ENCODE assay signal across 8 cellular contexts in the genomic region with DNA sequence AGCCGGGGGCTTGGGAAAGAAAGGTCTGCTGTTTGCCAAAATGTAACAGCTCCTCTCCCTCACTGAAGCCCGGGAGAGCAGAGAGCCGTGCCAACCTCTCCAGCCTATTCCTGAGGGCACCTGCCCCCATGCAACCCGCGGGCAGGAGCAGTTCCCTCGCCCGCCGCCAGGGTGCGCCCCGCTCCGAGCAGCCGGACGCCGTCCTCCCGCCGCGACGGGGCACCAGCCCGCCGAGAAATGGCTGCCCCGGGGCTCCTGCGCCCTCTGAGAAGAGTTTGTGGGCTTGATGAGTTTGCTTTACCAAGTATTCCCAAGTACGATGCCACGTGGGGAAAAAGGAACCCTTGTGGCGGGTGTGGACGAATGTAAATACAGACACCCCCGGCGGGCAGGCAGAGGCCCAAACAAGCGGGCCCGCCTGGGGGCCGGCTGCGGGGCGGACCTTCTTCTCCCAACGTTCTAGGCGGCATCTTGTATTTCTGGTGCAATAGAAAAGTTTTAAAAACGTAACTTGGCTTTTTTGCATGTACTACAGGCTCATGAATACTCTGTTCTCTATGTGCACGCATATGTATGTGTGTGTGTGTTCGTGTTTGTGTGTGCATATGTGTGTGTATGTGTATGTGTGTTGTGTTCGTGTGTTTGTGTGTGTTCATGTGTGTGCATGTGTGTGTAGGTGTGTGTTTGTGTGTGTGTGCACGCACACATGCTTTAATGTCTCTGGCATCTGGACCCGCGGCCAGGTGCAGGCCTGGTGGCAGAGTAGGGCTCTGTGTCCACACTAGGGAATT.
DNase-seq lines count a peak whose midpoint lies in the region; ATAC-seq and TF ChIP-seq lines count a peak whose summit lies in the region.

No MANE protein-coding gene starts in this region.

- no peak overlapping the region for H3K27ac Mint-ChIP-seq in natural killer cell
- H3K27ac Mint-ChIP-seq in stimulated activated memory B cell treated with anti-CD40 and anti-IgM and Interleukin-4, amounts not matched to agents 10 μg/mL and 1 μg/mL and 100 μg/mL, for 72 hours, result no peak overlapping the region

- peaks cover 0 to 7% of the 10 kb centered on the region in 2 donors for H3K4me1 Mint-ChIP-seq in natural killer cell
- no peaks in the 10 kb centered on the region for H3K4me1 Mint-ChIP-seq in stimulated activated memory B cell treated with anti-CD40 and anti-IgM and Interleukin-4, amounts not matched to agents 10 μg/mL and 1 μg/mL and 100 μg/mL, for 72 hours

- peaks cover 0 to 3% of the 10 kb centered on the region in 2 donors for H3K27me3 Mint-ChIP-seq in natural killer cell (ENCODE audit: low read depth in 2 of 2)
- H3K27me3 Mint-ChIP-seq in stimulated activated memory B cell treated with anti-CD40 and anti-IgM and Interleukin-4, amounts not matched to agents 10 μg/mL and 1 μg/mL and 100 μg/mL, for 72 hours, result peaks cover 24% of the 10 kb centered on the region

- ATAC-seq in HG02943 (IDR thresholded peaks at IDR 0.05; ENCODE audit: low read depth, unreplicated experiment), result peak; percentile 81
- ATAC-seq in natural killer cell, result peak; percentile 87 to 99 (median 98)
- peak; percentile 81 for ATAC-seq in stimulated activated memory B cell treated with anti-CD40 and anti-IgM and Interleukin-4, amounts not matched to agents 10 μg/mL and 1 μg/mL and 100 μg/mL, for 72 hours

- TF ChIP-seq CTCF in epithelial cell of proximal tubule (conservative IDR thresholded peaks at IDR 0.05; ENCODE audit: low read depth, low read length), result peak; percentile 86
- peak; percentile 99 for TF ChIP-seq CTCF in natural killer cell (IDR thresholded peaks at IDR 0.05)

- H3K4me3 Mint-ChIP-seq in natural killer cell, result no peak overlapping the region
- no peak overlapping the region for H3K4me3 Mint-ChIP-seq in stimulated activated memory B cell treated with anti-CD40 and anti-IgM and Interleukin-4, amounts not matched to agents 10 μg/mL and 1 μg/mL and 100 μg/mL, for 72 hours

- H3K9me3 Mint-ChIP-seq in natural killer cell, result no peaks in the 10 kb centered on the region
- no peaks in the 10 kb centered on the region for H3K9me3 Mint-ChIP-seq in stimulated activated memory B cell treated with anti-CD40 and anti-IgM and Interleukin-4, amounts not matched to agents 10 μg/mL and 1 μg/mL and 100 μg/mL, for 72 hours

- peak overlapping the region; percentile 46 for H3K4me3 ChIP-seq in epithelial cell of proximal tubule (ENCODE audit: low read depth, low read length)

- DNase-seq in NCI-H1694 (lab: John Stamatoyannopoulos, UW) (peak; percentile 8), NCI-H1694 treated with DMSO at 0.1 percent for 48 hours (lab: John Stamatoyannopoulos, UW) (no peak), NCI-H774 (lab: John Stamatoyannopoulos, UW) (peak; percentile 53), epithelial cell of proximal tubule (ENCODE audit: low read depth) (no peak), natural killer cell (peak; percentile 82)
- peak; percentile 16 for DNase-seq in activated CD8-positive, alpha-beta memory T cell treated with anti-CD3 and anti-CD28 coated beads, Interleukin-2, amount 50 U/mL, for 1 hour (ENCODE audit: extremely low read depth)

- no peaks in the 10 kb centered on the region for H3K36me3 Mint-ChIP-seq in natural killer cell
- no peaks in the 10 kb centered on the region for H3K36me3 Mint-ChIP-seq in stimulated activated memory B cell treated with anti-CD40 and anti-IgM and Interleukin-4, amounts not matched to agents 10 μg/mL and 1 μg/mL and 100 μg/mL, for 72 hours

- intact Hi-C loops in natural killer cell (cut with micrococcal nuclease), result loop anchor here (1.0 to 5.0 kb wide), 3 partner anchors 48 to 553 kb away; no protein-coding TSS in a partner anchor

Comparison
In these comparisons a context has a peak if more than half of its experiments do, and no peak if none do; other contexts are left out.
1. DNase-seq: peak in NCI-H1694 (single experiment), NCI-H774 (single experiment), activated CD8-positive, alpha-beta memory T cell treated with anti-CD3 and anti-CD28 coated beads, Interleukin-2, amount 50 U/mL, for 1 hour (single experiment) and natural killer cell (single experiment); none in NCI-H1694 treated with DMSO at 0.1 percent for 48 hours (single experiment) and epithelial cell of proximal tubule (single experiment).
2. Peak in every context shown above with its lines, with median percentiles within 50 percentile points of each other: ATAC-seq.